ENCODE assay signal across 8 cellular contexts in genomic region chr19:48623556-48624066, GRCh38. TPM values are rescaled to one million over a fixed set of nuclear protein-coding genes. Genes with fewer than 3 reads are reported as not detected.
A peak's percentile ranks its signal among the peaks of the same experiment; 100 is the strongest.
DNase-seq lines count a peak whose midpoint lies in the region; ATAC-seq, FAIRE-seq and TF ChIP-seq lines count a peak whose summit lies in the region.

No MANE protein-coding gene starts in this region.

- no peak overlapping the region for H3K4me3 ChIP-seq in A549
- peak overlapping the region; percentile 46 for H3K4me3 ChIP-seq in HUES6 (ENCODE audit: low read depth, low read length)
- H3K4me3 ChIP-seq in brain microvascular endothelial cell (ENCODE audit: low read depth, low read length) = peak overlapping the region; percentile 43
- peak overlapping the region; percentile 12 for H3K4me3 ChIP-seq in mononuclear cell (ENCODE audit: low read length)
- H3K4me3 ChIP-seq in mucosa of descending colon = no peak overlapping the region

- intact Hi-C loops in mucosa of descending colon (cut with DNase I, micrococcal nuclease) = no loop called here

- in situ Hi-C loops in brain microvascular endothelial cell (cut with HindIII; ENCODE audit: low pct_ligation_motif_present, low sequenced_read_pairs) = no loop called here

- ATAC-seq in A549 = no peak
- no peak for ATAC-seq in mucosa of descending colon

- TF ChIP-seq EP300 in A549 (IDR thresholded peaks at IDR 0.05) = no peak

- peak overlapping the region; percentile 72 for H3K4me2 ChIP-seq in A549

- CTCF ChIA-PET in A549 (lab: Yijun Ruan, JAX) = interaction anchor here (0.5 to 1.6 kb wide), 10 partner anchors 8 to 117 kb away, joined by 3 to 5 read pairs (median 3); partner anchors contain the start of genes CA11 and FAM83E

- H3K4me1 ChIP-seq in A549 = peaks cover 27% of the 10 kb centered on the region
- H3K4me1 ChIP-seq in HUES6 (ENCODE audit: control insufficient read depth, insufficient read depth, low read length) = peaks cover 14% of the 10 kb centered on the region
- peaks cover 49% of the 10 kb centered on the region for H3K4me1 ChIP-seq in mononuclear cell (ENCODE audit: insufficient read depth, low read length)
- H3K4me1 ChIP-seq in mucosa of descending colon (ENCODE audit: low read depth) = peaks cover 34% of the 10 kb centered on the region

- no peaks in the 10 kb centered on the region for H3K9me3 ChIP-seq in A549
- H3K9me3 ChIP-seq in HUES6 (ENCODE audit: control insufficient read depth, insufficient read depth, low read depth, low read length) = no peaks in the 10 kb centered on the region
- no peaks in the 10 kb centered on the region for H3K9me3 ChIP-seq in mononuclear cell (ENCODE audit: low read depth, low read length)
- no peaks in the 10 kb centered on the region for H3K9me3 ChIP-seq in mucosa of descending colon

- no peak for TF ChIP-seq POLR2A in A549 (IDR thresholded peaks at IDR 0.05; ENCODE audit: low read length)

- H3K27ac ChIP-seq in A549 (peak overlapping the region; percentile 61 to 76), HUES6 (ENCODE audit: low read depth, low read length) (no peak overlapping the region), brain microvascular endothelial cell (peak overlapping the region; percentile 56)

- FAIRE-seq in A549 (lab: Jason Lieb, UNC) = no peak
- FAIRE-seq in urothelium cell line (lab: Jason Lieb, UNC) = no peak

- H3K36me3 ChIP-seq in HUES6 (ENCODE audit: control insufficient read depth, insufficient read depth, low read length) = no peaks in the 10 kb centered on the region
- no peaks in the 10 kb centered on the region for H3K36me3 ChIP-seq in brain microvascular endothelial cell (replicated peaks)
- H3K36me3 ChIP-seq in mucosa of descending colon (ENCODE audit: low read depth) = peaks cover 3% of the 10 kb centered on the region

- H3K27me3 ChIP-seq in HUES6 (ENCODE audit: control insufficient read depth, insufficient read depth, low read length) (no peaks in the 10 kb centered on the region), brain microvascular endothelial cell (replicated peaks) (no peaks in the 10 kb centered on the region), mononuclear cell (ENCODE audit: insufficient read depth, low read length) (no peaks in the 10 kb centered on the region)

- TF ChIP-seq CTCF in A549 (IDR thresholded peaks at IDR 0.05) (no peak), brain microvascular endothelial cell (IDR thresholded peaks at IDR 0.05; ENCODE audit: low read depth, low read length, missing control alignments) (no peak), mucosa of descending colon (IDR thresholded peaks at IDR 0.05) (no peak)

- POLR2A ChIA-PET in A549 (lab: Yijun Ruan, JAX) = interaction anchor here (0.7 to 1.1 kb wide), 4 partner anchors 9 to 62 kb away, joined by 3 to 9 read pairs (median 4); partner anchors contain the start of gene FAM83E

- no peak for DNase-seq in A549 (ENCODE audit: low read depth in 1 of 2, low spot score in 1 of 2)
- DNase-seq in brain microvascular endothelial cell = no peak
- DNase-seq in NCI-H526 (lab: John Stamatoyannopoulos, UW) = no peak
- no peak for DNase-seq in urothelium cell line (ENCODE audit: low spot score)
- no peak for DNase-seq in activated CD4-positive, CD25-positive, alpha-beta regulatory T cell treated with anti-CD3 and anti-CD28 coated beads, Interleukin-2, amount 50 U/mL, for 72 hours
- DNase-seq in mucosa of descending colon = no peak

- H3K9ac ChIP-seq in HUES6 (ENCODE audit: low read length) = peak overlapping the region; percentile 53

- WGBS in A549 (ENCODE audit: missing lambda C conversion rate) = 66% methylated on average over 8 of the region's 8 CpGs

- TF ChIP-seq RAD21 in A549 (conservative IDR thresholded peaks at IDR 0.05 in 1 of 2, IDR thresholded peaks at IDR 0.05 in 1 of 2) = no peak

TF ChIP-seq in A549, 52 proteins besides CTCF, POLR2A, EP300 and RAD21:
- TF ChIP-seq ZC3H11A (IDR thresholded peaks at IDR 0.05) (no peak), KDM1A (IDR thresholded peaks at IDR 0.05; ENCODE audit: low read depth) (no peak), PHF8 (IDR thresholded peaks at IDR 0.05; ENCODE audit: borderline replicate concordance, low read depth) (no peak), CEBPB (IDR thresholded peaks at IDR 0.05) (no peak), PBX3 (IDR thresholded peaks at IDR 0.05) (no peak), ZNF302 (CRISPR knock-in tag; IDR thresholded peaks at IDR 0.05) (no peak), SREBF2 (IDR thresholded peaks at IDR 0.05) (no peak), CHD2 (IDR thresholded peaks at IDR 0.05; ENCODE audit: low read length, partially characterized antibody) (no peak), HOXB5 (CRISPR knock-in tag; IDR thresholded peaks at IDR 0.05) (no peak), NR3C1 (IDR thresholded peaks at IDR 0.05) (no peak), HEYL (CRISPR knock-in tag; IDR thresholded peaks at IDR 0.05) (no peak), FOXS1 (CRISPR knock-in tag; IDR thresholded peaks at IDR 0.05) (no peak), RCOR1 (IDR thresholded peaks at IDR 0.05; ENCODE audit: low read depth, low read length) (no peak), BHLHE40 (IDR thresholded peaks at IDR 0.05; ENCODE audit: low read depth, low read length) (no peak), RFX5 (IDR thresholded peaks at IDR 0.05) (no peak)

RNA-seq across cellular contexts. Expression of gene SPHK2, which starts 4.3 kb away (rescaled TPM):
- polyA plus RNA-seq in A549 (2011; rRNA removed) (5.5 and 6.1 TPM in 2 replicates), A549 (2017; fragmentation: RNase III; extraction: RNeasy Plus Mini Kit Qiagen cat#74134 plus additional on column Dnase treatment) (14.7 to 18.3 TPM (median 17.1 TPM) in 3 replicates)
- 13.7 and 18.6 TPM in 2 replicates for polyA plus RNA-seq in A549 (2012; cell fraction: cytosol; rRNA removed)
- 37.8 and 64.1 TPM in 2 replicates for polyA plus RNA-seq in A549 (2012; cell fraction: nucleus; rRNA removed)
- 8.5 and 10.8 TPM in 2 replicates for polyA minus RNA-seq in A549 (2011; rRNA and poly(A)+ RNA removed)
- total RNA-seq in mononuclear cell (4.5 TPM), mucosa of descending colon (10 to 100 TPM; 37.9 to 54.8 (median 50.2) TPM)

RNA-seq across cellular contexts. Expression of gene RPL18, which starts 4.6 kb away (rescaled TPM):
- 1,390 and 1,780 TPM in 2 replicates for polyA plus RNA-seq in A549 (2011; rRNA removed)
- 2,689 and 2,957 TPM in 2 replicates for polyA plus RNA-seq in A549 (2012; cell fraction: cytosol; rRNA removed)
- polyA plus RNA-seq in A549 (2012; cell fraction: nucleus; rRNA removed) = 2,348 and 2,474 TPM in 2 replicates
- polyA plus RNA-seq in A549 (2017; fragmentation: RNase III; extraction: RNeasy Plus Mini Kit Qiagen cat#74134 plus additional on column Dnase treatment) = 2,568 to 2,696 TPM (median 2,647 TPM) in 3 replicates
- polyA minus RNA-seq in A549 (2011; rRNA and poly(A)+ RNA removed) = 793 and 1,174 TPM in 2 replicates
- total RNA-seq in mononuclear cell = 2,431 TPM
- 1,000 to 10,000 TPM in 2 of 3 donors, 100 to 1,000 TPM in 1; 999 to 1,336 (median 1,270) TPM for total RNA-seq in mucosa of descending colon

RNA-seq across cellular contexts. Expression of gene FAM83E, which starts 8.7 kb away (rescaled TPM):
- polyA plus RNA-seq in A549 (2011; rRNA removed) (0.16 and 0.45 TPM in 2 replicates), A549 (2017; fragmentation: RNase III; extraction: RNeasy Plus Mini Kit Qiagen cat#74134 plus additional on column Dnase treatment) (0.24 to 0.45 TPM (median 0.41 TPM) in 3 replicates)
- 0.13 and 0.25 TPM in 2 replicates for polyA plus RNA-seq in A549 (2012; cell fraction: cytosol; rRNA removed)
- polyA plus RNA-seq in A549 (2012; cell fraction: nucleus; rRNA removed) = 0.29 and 0.73 TPM in 2 replicates
- 0.45 and 0.73 TPM in 2 replicates for polyA minus RNA-seq in A549 (2011; rRNA and poly(A)+ RNA removed)
- total RNA-seq in mononuclear cell (0.73 TPM), mucosa of descending colon (100 to 1,000 TPM in 2 of 3 donors, 10 to 100 TPM in 1; 97.8 to 180 (median 175) TPM)

RNA-seq across cellular contexts. Expression of gene DBP, which starts 13.6 kb away (rescaled TPM):
- polyA plus RNA-seq in A549 (2011; rRNA removed) (1.8 and 2.5 TPM in 2 replicates), A549 (2017; fragmentation: RNase III; extraction: RNeasy Plus Mini Kit Qiagen cat#74134 plus additional on column Dnase treatment) (3.8 to 5.5 TPM (median 4.1 TPM) in 3 replicates)
- 3.3 and 3.6 TPM in 2 replicates for polyA plus RNA-seq in A549 (2012; cell fraction: cytosol; rRNA removed)
- 2.1 and 2.5 TPM in 2 replicates for polyA plus RNA-seq in A549 (2012; cell fraction: nucleus; rRNA removed)
- polyA minus RNA-seq in A549 (2011; rRNA and poly(A)+ RNA removed) = 2.2 and 3.9 TPM in 2 replicates
- total RNA-seq in mononuclear cell (28.2 TPM), mucosa of descending colon (10 to 100 TPM in 2 of 3 donors, 1 to 10 TPM in 1; 8.2 to 18.4 (median 11.1) TPM)

RNA-seq across cellular contexts. Expression of gene SPACA4, which starts 17.1 kb away (rescaled TPM):
- 0.08 and 0.09 TPM in 2 replicates for polyA plus RNA-seq in A549 (2011; rRNA removed)
- 0.08 and 0.16 TPM in 2 replicates for polyA plus RNA-seq in A549 (2012; cell fraction: cytosol; rRNA removed)
- 0.24 and 0.60 TPM in 2 replicates for polyA plus RNA-seq in A549 (2012; cell fraction: nucleus; rRNA removed)
- 0.12 to 0.13 TPM in 2 of 3 replicates, not detected in the other for polyA plus RNA-seq in A549 (2017; fragmentation: RNase III; extraction: RNeasy Plus Mini Kit Qiagen cat#74134 plus additional on column Dnase treatment)
- polyA minus RNA-seq in A549 (2011; rRNA and poly(A)+ RNA removed) = 0.39 TPM in 1 of 2 replicates, not detected in the other
- total RNA-seq in mononuclear cell = not detected
- total RNA-seq in mucosa of descending colon = not detected

Comparison
In these comparisons a context has a peak if more than half of its experiments do, and no peak if none do; other contexts are left out.
1. H3K4me3 ChIP-seq: peak in HUES6 (single experiment), brain microvascular endothelial cell (single experiment) and mononuclear cell (single experiment); none in A549 (single experiment) and mucosa of descending colon (single experiment).
2. RNA of gene FAM83E, which starts 8.7 kb away (total RNA-seq): 97.8 to 180 TPM in mucosa of descending colon; 0.73 TPM in mononuclear cell (single experiment); every median in the first group is over 10 times any median in the second.